ENCODE assay signal across 1 cellular context in the genomic region with DNA sequence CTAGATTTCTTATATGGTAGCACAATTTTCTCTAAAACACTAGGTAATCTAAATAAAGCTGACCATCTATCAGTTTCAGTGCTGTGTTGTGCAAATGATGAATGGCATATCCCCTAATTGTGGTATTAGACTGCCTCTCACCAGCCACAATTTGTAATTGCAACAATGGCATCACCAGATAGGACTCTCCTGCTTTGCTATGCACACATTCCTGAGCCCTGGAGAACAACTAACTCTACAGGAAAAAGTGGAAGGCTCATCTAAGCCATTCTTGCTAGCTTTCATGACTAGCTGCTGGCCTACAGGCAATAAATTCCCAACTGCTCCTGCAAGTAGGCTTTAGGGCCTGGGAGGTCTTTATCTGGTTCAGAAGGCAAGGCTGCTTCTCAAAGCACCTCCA.
TF ChIP-seq lines count a peak whose summit lies in the region.

No MANE protein-coding gene starts in this region.

TF ChIP-seq in GM23338, 12 proteins besides CTCF, POLR2A, EP300 and RAD21:
- TF ChIP-seq, protein P1, sequence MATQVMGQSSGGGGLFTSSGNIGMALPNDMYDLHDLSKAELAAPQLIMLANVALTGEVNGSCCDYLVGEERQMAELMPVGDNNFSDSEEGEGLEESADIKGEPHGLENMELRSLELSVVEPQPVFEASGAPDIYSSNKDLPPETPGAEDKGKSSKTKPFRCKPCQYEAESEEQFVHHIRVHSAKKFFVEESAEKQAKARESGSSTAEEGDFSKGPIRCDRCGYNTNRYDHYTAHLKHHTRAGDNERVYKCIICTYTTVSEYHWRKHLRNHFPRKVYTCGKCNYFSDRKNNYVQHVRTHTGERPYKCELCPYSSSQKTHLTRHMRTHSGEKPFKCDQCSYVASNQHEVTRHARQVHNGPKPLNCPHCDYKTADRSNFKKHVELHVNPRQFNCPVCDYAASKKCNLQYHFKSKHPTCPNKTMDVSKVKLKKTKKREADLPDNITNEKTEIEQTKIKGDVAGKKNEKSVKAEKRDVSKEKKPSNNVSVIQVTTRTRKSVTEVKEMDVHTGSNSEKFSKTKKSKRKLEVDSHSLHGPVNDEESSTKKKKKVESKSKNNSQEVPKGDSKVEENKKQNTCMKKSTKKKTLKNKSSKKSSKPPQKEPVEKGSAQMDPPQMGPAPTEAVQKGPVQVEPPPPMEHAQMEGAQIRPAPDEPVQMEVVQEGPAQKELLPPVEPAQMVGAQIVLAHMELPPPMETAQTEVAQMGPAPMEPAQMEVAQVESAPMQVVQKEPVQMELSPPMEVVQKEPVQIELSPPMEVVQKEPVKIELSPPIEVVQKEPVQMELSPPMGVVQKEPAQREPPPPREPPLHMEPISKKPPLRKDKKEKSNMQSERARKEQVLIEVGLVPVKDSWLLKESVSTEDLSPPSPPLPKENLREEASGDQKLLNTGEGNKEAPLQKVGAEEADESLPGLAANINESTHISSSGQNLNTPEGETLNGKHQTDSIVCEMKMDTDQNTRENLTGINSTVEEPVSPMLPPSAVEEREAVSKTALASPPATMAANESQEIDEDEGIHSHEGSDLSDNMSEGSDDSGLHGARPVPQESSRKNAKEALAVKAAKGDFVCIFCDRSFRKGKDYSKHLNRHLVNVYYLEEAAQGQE (IDR thresholded peaks at IDR 0.05; ENCODE audit: unreplicated experiment): no peak
- TF ChIP-seq, protein P2, sequence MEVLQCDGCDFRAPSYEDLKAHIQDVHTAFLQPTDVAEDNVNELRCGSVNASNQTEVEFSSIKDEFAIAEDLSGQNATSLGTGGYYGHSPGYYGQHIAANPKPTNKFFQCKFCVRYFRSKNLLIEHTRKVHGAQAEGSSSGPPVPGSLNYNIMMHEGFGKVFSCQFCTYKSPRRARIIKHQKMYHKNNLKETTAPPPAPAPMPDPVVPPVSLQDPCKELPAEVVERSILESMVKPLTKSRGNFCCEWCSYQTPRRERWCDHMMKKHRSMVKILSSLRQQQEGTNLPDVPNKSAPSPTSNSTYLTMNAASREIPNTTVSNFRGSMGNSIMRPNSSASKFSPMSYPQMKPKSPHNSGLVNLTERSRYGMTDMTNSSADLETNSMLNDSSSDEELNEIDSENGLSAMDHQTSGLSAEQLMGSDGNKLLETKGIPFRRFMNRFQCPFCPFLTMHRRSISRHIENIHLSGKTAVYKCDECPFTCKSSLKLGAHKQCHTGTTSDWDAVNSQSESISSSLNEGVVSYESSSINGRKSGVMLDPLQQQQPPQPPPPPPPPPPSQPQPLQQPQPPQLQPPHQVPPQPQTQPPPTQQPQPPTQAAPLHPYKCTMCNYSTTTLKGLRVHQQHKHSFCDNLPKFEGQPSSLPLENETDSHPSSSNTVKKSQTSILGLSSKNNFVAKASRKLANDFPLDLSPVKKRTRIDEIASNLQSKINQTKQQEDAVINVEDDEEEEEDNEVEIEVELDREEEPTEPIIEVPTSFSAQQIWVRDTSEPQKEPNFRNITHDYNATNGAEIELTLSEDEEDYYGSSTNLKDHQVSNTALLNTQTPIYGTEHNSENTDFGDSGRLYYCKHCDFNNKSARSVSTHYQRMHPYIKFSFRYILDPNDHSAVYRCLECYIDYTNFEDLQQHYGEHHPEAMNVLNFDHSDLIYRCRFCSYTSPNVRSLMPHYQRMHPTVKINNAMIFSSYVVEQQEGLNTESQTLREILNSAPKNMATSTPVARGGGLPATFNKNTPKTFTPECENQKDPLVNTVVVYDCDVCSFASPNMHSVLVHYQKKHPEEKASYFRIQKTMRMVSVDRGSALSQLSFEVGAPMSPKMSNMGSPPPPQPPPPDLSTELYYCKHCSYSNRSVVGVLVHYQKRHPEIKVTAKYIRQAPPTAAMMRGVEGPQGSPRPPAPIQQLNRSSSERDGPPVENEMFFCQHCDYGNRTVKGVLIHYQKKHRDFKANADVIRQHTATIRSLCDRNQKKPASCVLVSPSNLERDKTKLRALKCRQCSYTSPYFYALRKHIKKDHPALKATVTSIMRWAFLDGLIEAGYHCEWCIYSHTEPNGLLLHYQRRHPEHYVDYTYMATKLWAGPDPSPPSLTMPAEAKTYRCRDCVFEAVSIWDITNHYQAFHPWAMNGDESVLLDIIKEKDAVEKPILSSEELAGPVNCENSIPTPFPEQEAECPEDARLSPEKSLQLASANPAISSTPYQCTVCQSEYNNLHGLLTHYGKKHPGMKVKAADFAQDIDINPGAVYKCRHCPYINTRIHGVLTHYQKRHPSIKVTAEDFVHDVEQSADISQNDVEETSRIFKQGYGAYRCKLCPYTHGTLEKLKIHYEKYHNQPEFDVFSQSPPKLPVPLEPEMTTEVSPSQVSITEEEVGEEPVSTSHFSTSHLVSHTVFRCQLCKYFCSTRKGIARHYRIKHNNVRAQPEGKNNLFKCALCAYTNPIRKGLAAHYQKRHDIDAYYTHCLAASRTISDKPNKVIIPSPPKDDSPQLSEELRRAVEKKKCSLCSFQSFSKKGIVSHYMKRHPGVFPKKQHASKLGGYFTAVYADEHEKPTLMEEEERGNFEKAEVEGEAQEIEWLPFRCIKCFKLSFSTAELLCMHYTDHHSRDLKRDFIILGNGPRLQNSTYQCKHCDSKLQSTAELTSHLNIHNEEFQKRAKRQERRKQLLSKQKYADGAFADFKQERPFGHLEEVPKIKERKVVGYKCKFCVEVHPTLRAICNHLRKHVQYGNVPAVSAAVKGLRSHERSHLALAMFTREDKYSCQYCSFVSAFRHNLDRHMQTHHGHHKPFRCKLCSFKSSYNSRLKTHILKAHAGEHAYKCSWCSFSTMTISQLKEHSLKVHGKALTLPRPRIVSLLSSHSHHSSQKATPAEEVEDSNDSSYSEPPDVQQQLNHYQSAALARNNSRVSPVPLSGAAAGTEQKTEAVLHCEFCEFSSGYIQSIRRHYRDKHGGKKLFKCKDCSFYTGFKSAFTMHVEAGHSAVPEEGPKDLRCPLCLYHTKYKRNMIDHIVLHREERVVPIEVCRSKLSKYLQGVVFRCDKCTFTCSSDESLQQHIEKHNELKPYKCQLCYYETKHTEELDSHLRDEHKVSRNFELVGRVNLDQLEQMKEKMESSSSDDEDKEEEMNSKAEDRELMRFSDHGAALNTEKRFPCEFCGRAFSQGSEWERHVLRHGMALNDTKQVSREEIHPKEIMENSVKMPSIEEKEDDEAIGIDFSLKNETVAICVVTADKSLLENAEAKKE (CRISPR knock-in tag; IDR thresholded peaks at IDR 0.05): peak; percentile 90
- TF ChIP-seq CREB1 (CRISPR knock-in tag; IDR thresholded peaks at IDR 0.05; ENCODE audit: low read depth) (no peak), ZNF114 (CRISPR knock-in tag; IDR thresholded peaks at IDR 0.05) (no peak), JUNB (IDR thresholded peaks at IDR 0.05; ENCODE audit: unreplicated experiment) (no peak)
- TF ChIP-seq, protein P3, sequence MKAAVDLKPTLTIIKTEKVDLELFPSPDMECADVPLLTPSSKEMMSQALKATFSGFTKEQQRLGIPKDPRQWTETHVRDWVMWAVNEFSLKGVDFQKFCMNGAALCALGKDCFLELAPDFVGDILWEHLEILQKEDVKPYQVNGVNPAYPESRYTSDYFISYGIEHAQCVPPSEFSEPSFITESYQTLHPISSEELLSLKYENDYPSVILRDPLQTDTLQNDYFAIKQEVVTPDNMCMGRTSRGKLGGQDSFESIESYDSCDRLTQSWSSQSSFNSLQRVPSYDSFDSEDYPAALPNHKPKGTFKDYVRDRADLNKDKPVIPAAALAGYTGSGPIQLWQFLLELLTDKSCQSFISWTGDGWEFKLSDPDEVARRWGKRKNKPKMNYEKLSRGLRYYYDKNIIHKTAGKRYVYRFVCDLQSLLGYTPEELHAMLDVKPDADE (IDR thresholded peaks at IDR 0.05): no peak
